In the genomic region with DNA sequence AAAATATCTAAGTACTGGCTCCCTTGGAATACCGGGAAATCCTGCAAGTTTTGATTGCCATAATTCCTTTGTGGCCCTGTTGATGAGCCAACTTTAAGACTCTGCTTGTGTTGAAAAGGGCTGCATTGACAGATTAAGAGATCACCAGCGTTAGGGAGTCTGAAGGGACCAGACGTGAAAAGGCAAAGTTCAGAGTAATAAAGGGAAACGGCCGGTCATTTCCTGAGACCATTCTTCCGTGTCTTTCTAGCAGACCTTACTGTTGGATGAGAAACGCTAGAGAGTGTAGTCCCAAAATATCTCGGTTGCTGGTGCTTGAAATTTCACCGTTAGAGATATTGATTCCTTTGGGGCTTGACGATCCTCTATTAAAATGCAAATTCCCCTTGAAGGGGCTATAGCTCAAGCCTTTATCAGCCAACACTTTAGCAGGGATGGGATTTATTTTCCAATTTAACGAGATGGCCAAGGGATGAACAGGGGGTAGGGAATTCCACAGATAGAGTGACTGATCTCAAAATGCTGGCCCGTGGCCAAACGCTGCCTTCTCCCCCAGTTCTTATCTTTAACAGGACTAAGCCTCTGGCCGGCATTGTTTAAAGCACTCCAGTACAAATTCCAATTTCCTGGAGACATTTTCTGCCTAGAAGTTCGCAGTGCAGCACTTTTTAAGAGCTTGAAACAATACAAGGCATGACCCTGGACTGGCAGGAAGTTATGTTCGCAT, we compare ENCODE assay signal across 10 cellular contexts.
DNase-seq lines count a peak whose midpoint lies in the region; ATAC-seq, FAIRE-seq and TF ChIP-seq lines count a peak whose summit lies in the region.
"Had no signal": no experiment of that assay in that cellular context is flagged by ENCODE, and none has a peak within 500 bp of the region (broad histone marks: within the 10 kb centered on the region; RNA-seq: fewer than 3 reads in every experiment).

No MANE protein-coding gene starts in this region.

- H3K79me2 ChIP-seq in endothelial cell of umbilical vein (ENCODE audit: control insufficient read depth, insufficient read depth, low read length) = no peaks in the 10 kb centered on the region

- H3K4me3 ChIP-seq in endothelial cell of umbilical vein (replicated peaks in 1 of 3; ENCODE audit: insufficient read depth in 1 of 3, low read depth in 1 of 3, low read length in 3 of 3) (no peak overlapping the region), neuron (ENCODE audit: low read length) (peak overlapping the region; percentile 46)

- DNase-seq in G401 (ENCODE audit: low spot score) (peak; percentile 39), NCI-H345 (lab: John Stamatoyannopoulos, UW) (peak; percentile 34), endothelial cell of umbilical vein (ENCODE audit: low read depth, low spot score) (peak; percentile 52)
- DNase-seq: activated B cell treated with CpG ODN at 0.5 μM for 24 hours had no signal

- H3K27me3 ChIP-seq in endothelial cell of umbilical vein (ENCODE audit: control insufficient read depth in 2 of 2, insufficient read depth in 2 of 2, low read length in 2 of 2) (peaks cover 50 to 64% of the 10 kb centered on the region in 2 experiments), neuron (ENCODE audit: insufficient read depth, low read length) (peaks cover 35% of the 10 kb centered on the region)

- H3K4me1 ChIP-seq in endothelial cell of umbilical vein (ENCODE audit: control insufficient read depth, extremely low read depth, insufficient read depth, low read length) = peaks cover 12% of the 10 kb centered on the region
- H3K4me1 ChIP-seq in neuron (ENCODE audit: insufficient read depth, low read length) = peaks cover 4% of the 10 kb centered on the region

- no peaks in the 10 kb centered on the region for H4K20me1 ChIP-seq in endothelial cell of umbilical vein (replicated peaks; ENCODE audit: control insufficient read depth, extremely low read depth, insufficient read depth, low read length)

- H3K9ac ChIP-seq in endothelial cell of umbilical vein (replicated peaks; ENCODE audit: extremely low read depth, insufficient read depth, low read length) = no peak overlapping the region

- dilution Hi-C loops in endothelial cell of umbilical vein (cut with MboI; ENCODE audit: extremely low pct_ligation_motif_present, low sequenced_read_pairs) = no loop called here

- H3K4me2 ChIP-seq in endothelial cell of umbilical vein (ENCODE audit: insufficient read depth, low read length) = no peak overlapping the region

- H3K9me3 ChIP-seq in endothelial cell of umbilical vein (replicated peaks; ENCODE audit: control insufficient read depth, insufficient read depth, low read length) (no peaks in the 10 kb centered on the region), neuron (ENCODE audit: low read length) (peaks cover 2% of the 10 kb centered on the region)

- H3K27ac ChIP-seq in endothelial cell of umbilical vein (ENCODE audit: insufficient read depth, low read depth, low read length) = no peak overlapping the region
- H3K27ac ChIP-seq: epithelial cell of prostate had no signal

- no peak for TF ChIP-seq CTCF in endothelial cell of umbilical vein (IDR thresholded peaks at IDR 0.05; ENCODE audit: extremely low read depth in 1 of 2, insufficient read depth in 1 of 2, low read depth in 1 of 2, low read length in 2 of 2)

- in situ Hi-C loops in G401 (cut with HindIII; ENCODE audit: low sequenced_read_pairs) = no loop called here

- POLR2A ChIA-PET in endothelial cell of umbilical vein (lab: Charles Lee) = no interaction called here

- no peak overlapping the region for H2AFZ ChIP-seq in endothelial cell of umbilical vein (ENCODE audit: low read depth, low read length)
- H2AFZ ChIP-seq in neuron (ENCODE audit: low read depth, low read length) = peak overlapping the region; percentile 11

- ATAC-seq in HG03565 (IDR thresholded peaks at IDR 0.05; ENCODE audit: unreplicated experiment) (no peak), GM19467 (IDR thresholded peaks at IDR 0.05; ENCODE audit: unreplicated experiment) (no peak), GM21717 (IDR thresholded peaks at IDR 0.05; ENCODE audit: unreplicated experiment) (no peak)

- no peak for TF ChIP-seq POLR2A in endothelial cell of umbilical vein (IDR thresholded peaks at IDR 0.05; ENCODE audit: low read depth, low read length)

- H3K9me1 ChIP-seq in endothelial cell of umbilical vein (replicated peaks; ENCODE audit: control insufficient read depth, extremely low read depth, insufficient read depth, low read length) = no peaks in the 10 kb centered on the region

- FAIRE-seq in endothelial cell of umbilical vein (lab: Jason Lieb, UNC) = peak; percentile 37
- FAIRE-seq: GM12892 had no signal

- CTCF ChIA-PET in endothelial cell of umbilical vein (lab: Charles Lee) = interaction anchor here (0.9 kb wide), 1 partner anchor 11 kb away, joined by 3 read pairs; no protein-coding TSS in a partner anchor

- no peaks in the 10 kb centered on the region for H3K36me3 ChIP-seq in endothelial cell of umbilical vein (ENCODE audit: control insufficient read depth in 2 of 2, extremely low read depth in 1 of 2, insufficient read depth in 2 of 2, low read length in 2 of 2)
- H3K36me3 ChIP-seq in neuron (ENCODE audit: insufficient read depth, low read length) = no peaks in the 10 kb centered on the region

- no TSS peak for BruUV-seq in endothelial cell of umbilical vein (replicated peaks; lab: Mats Ljungman, UMichigan)

- intact Hi-C loops in endothelial cell of umbilical vein (cut with micrococcal nuclease) = no loop called here

TF ChIP-seq in endothelial cell of umbilical vein, 7 proteins besides CTCF, POLR2A, EP300 and RAD21:
- TF ChIP-seq GATA2 (IDR thresholded peaks at IDR 0.05; ENCODE audit: insufficient read depth, insufficient read length, low read depth, low read length) (peak; percentile 10), POLR2AphosphoS5 (IDR thresholded peaks at IDR 0.05; ENCODE audit: insufficient read depth, low read depth, low read length) (no peak)
